Comparison of ENCODE assay signal across 8 cellular contexts in genomic region chr18:2547477-2548087, GRCh38. TPM values are rescaled to one million over a fixed set of nuclear protein-coding genes. Genes with fewer than 3 reads are reported as not detected.
DNase-seq lines count a peak whose midpoint lies in the region; ATAC-seq and TF ChIP-seq lines count a peak whose summit lies in the region.

No MANE protein-coding gene starts in this region.

- H3K9me3 ChIP-seq in mammary epithelial cell (replicated peaks; ENCODE audit: insufficient read depth, low read length) (no peaks in the 10 kb centered on the region), liver (ENCODE audit: control insufficient read depth in 4 of 4, low read length in 3 of 4) (no peaks in the 10 kb centered on the region)

- peak; percentile 50 for ATAC-seq in HG02588 (IDR thresholded peaks at IDR 0.05; ENCODE audit: unreplicated experiment)

- no TSS peak for BruUV-seq in mammary epithelial cell (replicated peaks; lab: Mats Ljungman, UMichigan)

- H3K9ac ChIP-seq in mammary epithelial cell (ENCODE audit: insufficient read depth, low read length) (no peak overlapping the region), liver (ENCODE audit: low read depth in 1 of 2, low read length in 2 of 2) (no peak overlapping the region)

- 42% methylated on average over 4 of the region's 4 CpGs for WGBS in mammary epithelial cell (ENCODE audit: low coverage, missing lambda C conversion rate)
- WGBS in liver, result 52% methylated on average over 4 of the region's 4 CpGs

- dilution Hi-C loops in mammary epithelial cell (cut with HindIII; ENCODE audit: low sequenced_read_pairs), result no loop called here

- H3K27me3 ChIP-seq in mammary epithelial cell (ENCODE audit: insufficient read depth, low read length), result no peaks in the 10 kb centered on the region
- no peaks in the 10 kb centered on the region for H3K27me3 ChIP-seq in liver (ENCODE audit: control insufficient read depth in 4 of 4, insufficient read depth in 4 of 4, low read length in 3 of 4)

- no peak overlapping the region for H3K4me2 ChIP-seq in mammary epithelial cell (ENCODE audit: insufficient read depth, low read depth, low read length)

- H3K27ac ChIP-seq in mammary epithelial cell (ENCODE audit: insufficient read depth, low read depth, low read length) (no peak overlapping the region), liver (ENCODE audit: low read depth in 1 of 2, low read length in 2 of 2) (no peak overlapping the region)

- DNase-seq in NCI-H2029 (lab: John Stamatoyannopoulos, UW) (peak; percentile 17), NCI-H2029 treated with DMSO at 0.1 percent for 48 hours (lab: John Stamatoyannopoulos, UW) (no peak), NCI-H345 (lab: John Stamatoyannopoulos, UW) (peak; percentile 20), mammary epithelial cell (peak; percentile 19), NCI-H187 treated with DMSO at 0.1 percent for 48 hours (lab: John Stamatoyannopoulos, UW) (no peak), iPS-NIHi11 (ENCODE audit: low spot score) (no peak)

- H3K79me2 ChIP-seq in mammary epithelial cell (ENCODE audit: insufficient read depth, low read length), result no peaks in the 10 kb centered on the region

- CTCF ChIA-PET in mammary epithelial cell (lab: Charles Lee; ENCODE audit: low non-redundant PET), result interaction anchor here (0.6 to 0.9 kb wide), 2 partner anchors 653 to 1645 kb away, joined by 4 to 5 read pairs; no protein-coding TSS in a partner anchor

- H3K4me3 ChIP-seq in mammary epithelial cell (replicated peaks in 1 of 3; ENCODE audit: insufficient read depth in 1 of 3, low read depth in 2 of 3, low read length in 3 of 3), result no peak overlapping the region
- no peak overlapping the region for H3K4me3 ChIP-seq in liver (ENCODE audit: low read depth in 1 of 3, low read length in 3 of 3)

- intact Hi-C loops in mammary epithelial cell (cut with micrococcal nuclease), result loop anchor here (1.0 to 10.0 kb wide), 3 partner anchors 442 to 1683 kb away; no protein-coding TSS in a partner anchor

- TF ChIP-seq RAD21 in liver (IDR thresholded peaks at IDR 0.05), result peak; percentile 74

- H3K4me1 ChIP-seq in mammary epithelial cell (ENCODE audit: insufficient read depth, low read length), result no peaks in the 10 kb centered on the region
- peaks cover 0 to 3% (median 1%) of the 10 kb centered on the region in 4 donors for H3K4me1 ChIP-seq in liver (ENCODE audit: control insufficient read depth in 4 of 4, insufficient read depth in 4 of 4, low read length in 3 of 4)

- no peak overlapping the region for H2AFZ ChIP-seq in mammary epithelial cell (ENCODE audit: low read depth, low read length)

- peaks cover 2% of the 10 kb centered on the region for H3K36me3 ChIP-seq in mammary epithelial cell (ENCODE audit: insufficient read depth, low read length)
- no peaks in the 10 kb centered on the region for H3K36me3 ChIP-seq in liver (ENCODE audit: control insufficient read depth in 4 of 4, insufficient read depth in 3 of 4, low read depth in 1 of 4, low read length in 3 of 4)

- in situ Hi-C loops in mammary epithelial cell (cut with MboI; ENCODE audit: low sequenced_read_pairs in 2 of 2), result loop anchor here (10.0 to 25.0 kb wide), 2 partner anchors 210 to 443 kb away; no protein-coding TSS in a partner anchor

- no peaks in the 10 kb centered on the region for H4K20me1 ChIP-seq in mammary epithelial cell (ENCODE audit: insufficient read depth, low read length)

- TF ChIP-seq CTCF in mammary epithelial cell (conservative IDR thresholded peaks at IDR 0.05 in 1 of 2, IDR thresholded peaks at IDR 0.05 in 1 of 2; ENCODE audit: extremely low read depth in 1 of 2, insufficient read depth in 1 of 2, low read depth in 1 of 2, low read length in 2 of 2) (peak; percentile 39 to 42), liver (IDR thresholded peaks at IDR 0.05; ENCODE audit: low read depth, low read length, missing input control) (peak; percentile 47)

TF ChIP-seq in liver, 16 proteins besides CTCF, POLR2A, EP300 and RAD21:
- no peak for TF ChIP-seq SP1 (IDR thresholded peaks at IDR 0.05)
- TF ChIP-seq HNF4A (conservative IDR thresholded peaks at IDR 0.05), result no peak
- TF ChIP-seq RXRA (IDR thresholded peaks at IDR 0.05), result no peak
- TF ChIP-seq FOXA2 (IDR thresholded peaks at IDR 0.05), result no peak
- TF ChIP-seq NR2F2 (IDR thresholded peaks at IDR 0.05), result no peak
- TF ChIP-seq EGR1 (IDR thresholded peaks at IDR 0.05; ENCODE audit: low read depth in 2 of 2), result no peak
- no peak for TF ChIP-seq HNF4G (IDR thresholded peaks at IDR 0.05)
- no peak for TF ChIP-seq YY1 (IDR thresholded peaks at IDR 0.05)
- no peak for TF ChIP-seq FOXA1 (IDR thresholded peaks at IDR 0.05)
- no peak for TF ChIP-seq ZBTB33 (IDR thresholded peaks at IDR 0.05)
- TF ChIP-seq TAF1 (conservative IDR thresholded peaks at IDR 0.05), result no peak
- TF ChIP-seq REST (IDR thresholded peaks at IDR 0.05), result no peak
- TF ChIP-seq GABPA (IDR thresholded peaks at IDR 0.05 in 1 of 2, conservative IDR thresholded peaks at IDR 0.05 in 1 of 2), result no peak
- TF ChIP-seq ATF3 (IDR thresholded peaks at IDR 0.05), result no peak

RNA-seq across cellular contexts. Expression of gene METTL4, which starts 23.7 kb away (rescaled TPM):
- 10 to 100 TPM in 1 of 2 donors, 1 to 10 TPM in 1; 8.2 to 14.5 TPM for total RNA-seq in mammary epithelial cell
- polyA plus RNA-seq in mammary epithelial cell, result 6.1 TPM
- 2.6 TPM for polyA minus RNA-seq in mammary epithelial cell
- 10 to 100 TPM in 1 of 2 donors, 1 to 10 TPM in 1; 4.6 to 13.9 TPM for total RNA-seq in liver
- polyA plus RNA-seq in liver, result 1 to 10 TPM; 1.9 to 2.3 TPM

RNA-seq across cellular contexts. Expression of gene NDC80, which starts 23.8 kb away (rescaled TPM):
- 10 to 100 TPM in 1 of 2 donors, 1 to 10 TPM in 1; 1.7 to 29.8 TPM for total RNA-seq in mammary epithelial cell
- polyA plus RNA-seq in mammary epithelial cell, result 16.9 TPM
- 5.4 TPM for polyA minus RNA-seq in mammary epithelial cell
- total RNA-seq in liver, result 10 to 100 TPM in 1 of 2 donors, under 1 TPM in 1; 0.08 to 33.8 TPM
- polyA plus RNA-seq in liver, result 1 to 10 TPM in 1 of 2 donors, under 1 TPM in 1; 0.43 to 1.6 TPM

Comparison
In these comparisons a context has a peak if more than half of its experiments do, and no peak if none do; other contexts are left out.
1. DNase-seq: peak in NCI-H2029 (single experiment), NCI-H345 (single experiment) and mammary epithelial cell (single experiment); none in NCI-H2029 treated with DMSO at 0.1 percent for 48 hours (single experiment), NCI-H187 treated with DMSO at 0.1 percent for 48 hours (single experiment) and iPS-NIHi11 (single experiment).